ENCODE assay signal across 9 cellular contexts in the genomic region with DNA sequence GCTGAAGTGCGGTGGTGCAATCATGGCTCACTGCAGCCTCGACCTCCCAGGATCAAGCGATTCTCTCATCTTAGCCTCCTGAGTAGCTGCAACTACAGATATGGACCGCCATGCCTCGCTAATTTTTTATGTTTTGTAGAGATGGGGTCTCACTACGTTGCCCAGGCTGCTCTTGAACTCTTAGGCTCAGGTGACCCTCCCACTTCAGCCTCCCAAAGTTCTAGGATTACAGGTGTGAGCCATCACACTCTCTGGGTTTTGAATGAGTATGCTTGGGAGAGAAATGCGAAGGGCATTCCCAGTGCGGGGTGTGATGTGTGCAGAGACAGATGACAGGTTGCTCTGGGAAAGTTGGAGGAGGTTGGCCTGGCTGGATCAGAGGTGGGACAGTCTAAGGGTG. TPM values are rescaled to one million over a fixed set of nuclear protein-coding genes. Genes with fewer than 3 reads are reported as not detected.
"Had no signal": no experiment of that assay in that cellular context is flagged by ENCODE, and none has a peak within 500 bp of the region (broad histone marks: within the 10 kb centered on the region; RNA-seq: fewer than 3 reads in every experiment).

No MANE protein-coding gene starts in this region.

- H3K4me2 ChIP-seq: GM23338 had no signal

- H3K4me3 Mint-ChIP-seq: GM23338, H9, HFFc6, IgD-negative memory B cell had no signal

- H3K36me3 Mint-ChIP-seq: IgD-negative memory B cell had no signal

- H3K27ac ChIP-seq: HL-60 had no signal

- H3K4me1 Mint-ChIP-seq: H9, IgD-negative memory B cell had no signal

- H3K27ac Mint-ChIP-seq: GM23338, HFFc6, IgD-negative memory B cell had no signal

- H3K4me3 ChIP-seq: GM23338 had no signal

- DNase-seq: H9, HCEC 1CT, HFFc6, KG1 had no signal

- H2AFZ ChIP-seq: GM23338 had no signal

- ATAC-seq: GM23338, HepG2 had no signal

- H3K9me3 Mint-ChIP-seq: GM23338 had no signal

RNA-seq across cellular contexts. Expression of a gene that starts 49.0 kb away (rescaled TPM):
- total RNA-seq: HepG2, HFFc6, HT1080 had no signal

RNA-seq across cellular contexts. Expression of a gene that starts 56.5 kb away (rescaled TPM):
- total RNA-seq: HepG2, HFFc6, HT1080 had no signal
- polyA plus RNA-seq: HepG2 had no signal
